ENCODE assay signal across 1 cellular context in the genomic region with DNA sequence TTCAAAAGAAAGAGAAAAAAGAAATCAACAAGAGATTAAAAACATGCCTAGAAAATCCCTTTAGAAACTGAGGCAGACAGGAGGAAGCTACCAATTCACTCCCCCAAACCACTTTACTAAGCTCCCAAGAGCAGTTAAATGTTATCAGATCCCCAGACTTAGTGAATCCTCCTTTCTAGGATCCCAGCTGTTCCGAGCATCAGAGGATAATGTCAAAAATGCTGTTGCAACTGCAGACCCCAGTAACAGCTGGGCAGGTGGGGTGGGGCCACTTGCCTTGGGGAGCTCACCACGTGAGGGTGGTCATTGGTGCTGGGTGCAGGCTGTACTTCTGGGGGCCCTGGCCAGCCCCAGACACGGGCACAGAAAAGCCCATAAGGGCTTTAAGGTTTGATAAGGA.
TF ChIP-seq lines count a peak whose summit lies in the region.

No MANE protein-coding gene starts in this region.

TF ChIP-seq in K562, 482 proteins besides CTCF, POLR2A, EP300 and RAD21:
- TF ChIP-seq, protein P1, sequence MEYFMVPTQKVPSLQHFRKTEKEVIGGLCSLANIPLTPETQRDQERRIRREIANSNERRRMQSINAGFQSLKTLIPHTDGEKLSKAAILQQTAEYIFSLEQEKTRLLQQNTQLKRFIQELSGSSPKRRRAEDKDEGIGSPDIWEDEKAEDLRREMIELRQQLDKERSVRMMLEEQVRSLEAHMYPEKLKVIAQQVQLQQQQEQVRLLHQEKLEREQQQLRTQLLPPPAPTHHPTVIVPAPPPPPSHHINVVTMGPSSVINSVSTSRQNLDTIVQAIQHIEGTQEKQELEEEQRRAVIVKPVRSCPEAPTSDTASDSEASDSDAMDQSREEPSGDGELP (CRISPR knock-in tag; IDR thresholded peaks at IDR 0.05; ENCODE audit: borderline replicate concordance), result 0 out of 2 replicates have a peak, but pooled peaks have one; percentile 20
- no peak for TF ChIP-seq FOXJ3 (CRISPR knock-in tag; IDR thresholded peaks at IDR 0.05)
- TF ChIP-seq, protein P2, sequence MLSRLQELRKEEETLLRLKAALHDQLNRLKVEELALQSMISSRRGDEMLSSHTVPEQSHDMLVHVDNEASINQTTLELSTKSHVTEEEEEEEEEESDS (CRISPR knock-in tag; IDR thresholded peaks at IDR 0.05), result no peak
